Comparison of ENCODE assay signal across 8 cellular contexts in the genomic region with DNA sequence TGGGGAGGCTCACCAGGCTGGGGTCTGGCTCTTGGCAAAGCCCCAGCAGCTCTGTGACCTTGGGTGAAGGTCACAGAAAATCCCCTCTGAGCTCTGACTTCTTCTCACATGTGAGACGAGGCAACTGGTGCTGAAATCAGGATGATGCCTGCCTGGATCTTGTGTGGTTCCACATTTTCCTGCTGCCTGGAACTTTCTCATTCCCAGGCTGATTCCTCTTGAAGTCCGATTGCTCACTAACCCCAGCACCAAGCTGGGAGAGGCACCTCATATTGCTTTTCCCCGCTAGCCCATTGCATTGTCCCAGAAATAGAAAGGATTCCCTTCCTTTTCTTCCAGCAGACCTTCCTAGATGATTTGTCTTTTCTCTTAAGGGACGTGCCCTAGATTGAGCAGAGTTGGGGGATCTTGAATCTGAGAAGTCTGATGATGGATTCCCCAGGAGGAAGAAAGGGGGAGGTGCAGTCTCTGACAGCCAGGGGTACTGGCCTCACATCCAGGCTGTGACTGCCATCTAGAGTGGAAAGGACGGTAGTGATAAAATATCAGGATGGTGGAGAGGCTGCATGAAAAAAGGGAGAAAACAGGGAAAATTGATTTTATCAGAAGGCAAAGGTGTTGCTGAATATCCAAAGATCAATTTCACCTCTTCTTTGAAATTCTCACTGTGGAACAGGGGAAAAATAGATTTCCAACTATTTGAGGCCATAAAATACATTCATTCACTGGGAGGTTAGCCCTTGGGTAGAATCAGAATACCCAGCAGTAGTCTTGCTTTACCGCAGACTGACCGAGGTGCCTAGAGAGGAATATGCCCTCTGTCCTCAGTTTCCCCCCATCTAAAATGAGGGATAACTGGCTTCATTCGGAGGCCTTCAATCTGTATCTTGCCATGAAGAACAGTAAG.
DNase-seq lines count a peak whose midpoint lies in the region; ATAC-seq and TF ChIP-seq lines count a peak whose summit lies in the region.

No MANE protein-coding gene starts in this region.

- no peaks in the 10 kb centered on the region for H3K36me3 Mint-ChIP-seq in progenitor cell of endocrine pancreas (ENCODE audit: insufficient read depth)

- H3K27ac Mint-ChIP-seq in progenitor cell of endocrine pancreas: no peak overlapping the region

- no peaks in the 10 kb centered on the region; the same call in 1 of the 2 replicates for H4K20me1 ChIP-seq in OCI-LY3 (ENCODE audit: insufficient read depth, low read length)

- DNase-seq in DMS 273 (lab: John Stamatoyannopoulos, UW; ENCODE audit: unreplicated experiment): peak; percentile 87
- DNase-seq in HS-27A (ENCODE audit: low read depth): peak; percentile 35
- peak; percentile 46 for DNase-seq in amniotic epithelial cell (ENCODE audit: low read depth)
- peak; percentile 65 for DNase-seq in left cardiac atrium
- peak; percentile 31 for DNase-seq in progenitor cell of endocrine pancreas (ENCODE audit: low spot score, unreplicated experiment)
- no peak for DNase-seq in GOT3 (lab: John Stamatoyannopoulos, UW)

- H3K9me3 Mint-ChIP-seq in progenitor cell of endocrine pancreas (ENCODE audit: low read depth): no peaks in the 10 kb centered on the region

- H3K79me2 ChIP-seq in OCI-LY3 (ENCODE audit: low read length): no peaks in the 10 kb centered on the region

- no peaks in the 10 kb centered on the region; the same call in 1 of the 2 replicates for H3K9me3 ChIP-seq in OCI-LY3 (ENCODE audit: insufficient read depth, low read length)

- peak overlapping the region; percentile 64 for H3K9ac ChIP-seq in OCI-LY3 (ENCODE audit: low read length)

- H3K4me1 ChIP-seq in OCI-LY3 (ENCODE audit: low read length): peaks cover 16% of the 10 kb centered on the region

- H3K27ac ChIP-seq in OCI-LY3 (ENCODE audit: low read length): peak overlapping the region; percentile 15; the same call in 1 of the 2 replicates

- H3K27me3 ChIP-seq in OCI-LY3 (ENCODE audit: low read depth, low read length): no peaks in the 10 kb centered on the region

- H3K4me3 Mint-ChIP-seq in progenitor cell of endocrine pancreas (ENCODE audit: low read depth): no peak overlapping the region

- H2AFZ ChIP-seq in OCI-LY3 (ENCODE audit: low read depth, low read length): peak overlapping the region; percentile 60; the same call in 1 of the 2 replicates

- TF ChIP-seq CTCF in OCI-LY3 (IDR thresholded peaks at IDR 0.05; ENCODE audit: low read depth, low read length): peak; percentile 91
- TF ChIP-seq CTCF in progenitor cell of endocrine pancreas (IDR thresholded peaks at IDR 0.05; ENCODE audit: unreplicated experiment): peak; percentile 83

- peak overlapping the region; percentile 85 for H3K4me2 ChIP-seq in OCI-LY3 (ENCODE audit: low read length)

- H3K4me1 Mint-ChIP-seq in progenitor cell of endocrine pancreas (ENCODE audit: low read depth): peaks cover 2% of the 10 kb centered on the region

- H3K4me3 ChIP-seq in OCI-LY3 (ENCODE audit: low read length): peak overlapping the region; percentile 59

- peak; percentile 77 for ATAC-seq in GM19351 (IDR thresholded peaks at IDR 0.05; ENCODE audit: unreplicated experiment)
- peak; percentile 89 to 92 for ATAC-seq in left cardiac atrium

- H3K27me3 Mint-ChIP-seq in progenitor cell of endocrine pancreas: peaks cover 2% of the 10 kb centered on the region

- H3K36me3 ChIP-seq in OCI-LY3 (replicated peaks; ENCODE audit: low read depth, low read length): peaks cover 12% of the 10 kb centered on the region

- intact Hi-C loops in left cardiac atrium (cut with DNase I): loop anchor here (5.0 to 10.0 kb wide), 3 partner anchors 73 to 515 kb away; a partner anchor contains a TSS
